Comparison of ENCODE assay signal across 8 cellular contexts in genomic region chr4:44448548-44449443, GRCh38. TPM values are rescaled to one million over a fixed set of nuclear protein-coding genes. Genes with fewer than 3 reads are reported as not detected.
A peak's percentile ranks its signal among the peaks of the same experiment; 100 is the strongest.
DNase-seq lines count a peak whose midpoint lies in the region; ATAC-seq, FAIRE-seq and TF ChIP-seq lines count a peak whose summit lies in the region.

Gene KCTD8 (minus strand): TSS chr4:44448809.

- H2AK5ac ChIP-seq in H1 (ENCODE audit: low read depth, low read length) = no peak within 1 kb of the TSS

- no peak within 1 kb of the TSS for H4K91ac ChIP-seq in H1 (replicated peaks; ENCODE audit: insufficient read length, low read length)

- H4K20me1 ChIP-seq in H1 (replicated peaks in 1 of 2; ENCODE audit: control insufficient read depth in 1 of 2, insufficient read depth in 2 of 2, low read length in 2 of 2) = peaks cover 2% of the 10 kb centered on the region in 2 experiments

- TF ChIP-seq RAD21 in H1 (IDR thresholded peaks at IDR 0.05 in 1 of 2, conservative IDR thresholded peaks at IDR 0.05 in 1 of 2; ENCODE audit: low read depth in 2 of 2, low read length in 2 of 2) = peak; percentile 60 to 67

- H3K79me1 ChIP-seq in H1 (ENCODE audit: low read depth, low read length) = no peaks in the 10 kb centered on the region

- H3K4ac ChIP-seq in H1 (replicated peaks; ENCODE audit: insufficient read length, low read depth, low read length) = no peak within 1 kb of the TSS

- peak in 1 of 2 experiments; percentile 60; a peak in 1 of 3 replicates for TF ChIP-seq EP300 in H1 (IDR thresholded peaks at IDR 0.05; ENCODE audit: borderline replicate concordance in 1 of 2, low read depth in 2 of 2, low read length in 2 of 2)

- H3K18ac ChIP-seq in H1 (ENCODE audit: extremely low read depth, low read length) = peak within 1 kb of the TSS; percentile 86

- CTCF ChIA-PET in H1 (lab: Charles Lee; ENCODE audit: partially characterized antibody) = interaction anchor here (0.6 to 2.5 kb wide), 13 partner anchors 13 to 1937 kb away, joined by 3 to 17 read pairs (median 3); partner anchors contain the start of gene GUF1

- peak within 1 kb of the TSS; percentile 87 to 90 for H3K4me2 ChIP-seq in H1 (ENCODE audit: insufficient read depth in 1 of 2, low read depth in 2 of 2, low read length in 2 of 2)

- no peak within 1 kb of the TSS for H3K14ac ChIP-seq in H1 (ENCODE audit: insufficient read length)

- H2BK120ac ChIP-seq in H1 (replicated peaks; ENCODE audit: low read depth, low read length) = no peak within 1 kb of the TSS

- H4K8ac ChIP-seq in H1 (ENCODE audit: extremely low read depth, insufficient read depth, low read length) = peak within 1 kb of the TSS; percentile 84

- no peak for FAIRE-seq in H1 (lab: Jason Lieb, UNC)

- H3K9ac ChIP-seq in H1 (replicated peaks in 1 of 4; ENCODE audit: extremely low read depth in 1 of 4, low read depth in 3 of 4, low read length in 3 of 4) = peak within 1 kb of the TSS; percentile 34 to 68 (median 52); a peak in 6 of 7 replicates

- H2AFZ ChIP-seq in H1 (ENCODE audit: low read length) = peak within 1 kb of the TSS; percentile 84

- TF ChIP-seq CTCF in H1 (IDR thresholded peaks at IDR 0.05; ENCODE audit: control extremely low read depth in 1 of 3, insufficient read depth in 1 of 3, low read depth in 1 of 3, low read length in 3 of 3) (peak; percentile 52 to 80 (median 75)), lung (IDR thresholded peaks at IDR 0.05; ENCODE audit: control extremely low read depth, extremely low read depth) (no peak)

- H3K4me1 ChIP-seq in H1 (replicated peaks in 1 of 4; ENCODE audit: control insufficient read depth in 3 of 4, insufficient read depth in 4 of 4, low read length in 3 of 4) = no peaks in the 10 kb centered on the region; a peak in 1 of 7 replicates
- peaks cover 0 to 12% of the 10 kb centered on the region in 2 donors for H3K4me1 ChIP-seq in lung (ENCODE audit: control insufficient read depth in 2 of 2, insufficient read depth in 2 of 2, low read length in 2 of 2)

- TF ChIP-seq POLR2A in H1 (IDR thresholded peaks at IDR 0.05; ENCODE audit: control extremely low read depth in 1 of 2, low read depth in 2 of 2, low read length in 2 of 2) = peak; percentile 18 to 87

- H4K5ac ChIP-seq in H1 (ENCODE audit: insufficient read length, low read depth, low read length) = no peak within 1 kb of the TSS

- H2BK20ac ChIP-seq in H1 (ENCODE audit: low read length) = no peak within 1 kb of the TSS

- H3K27ac ChIP-seq in H1 (ENCODE audit: low read depth, low read length) = peak within 1 kb of the TSS; percentile 27; the same call in 1 of the 2 replicates
- H3K27ac ChIP-seq in lung (ENCODE audit: low read depth in 1 of 2, low read length in 1 of 2) = no peak within 1 kb of the TSS

- H3K23me2 ChIP-seq in H1 (ENCODE audit: low read depth, low read length) = peaks cover 26% of the 10 kb centered on the region; the same call in 1 of the 2 replicates

- H3K4me3 ChIP-seq in H1 (ENCODE audit: extremely low read depth in 1 of 4, insufficient read depth in 2 of 4, low read depth in 3 of 4, low read length in 4 of 4) = peak within 1 kb of the TSS; percentile 65 to 72 (median 68)
- peak within 1 kb of the TSS; percentile 37 for H3K4me3 ChIP-seq in lung

- WGBS in H1 (ENCODE audit: extremely low coverage in 1 of 2, insufficient coverage in 1 of 2, insufficient read length in 1 of 2, insufficient replicate concordance in 2 of 2, low coverage in 1 of 2, low lambda C conversion rate in 2 of 2, missing lambda C conversion rate in 1 of 2), 2 experiments = 2% methylated on average over 50 of the region's 71 CpGs; no CpG with 5 or more reads in 1 of the 2 experiments
- 1% methylated on average over 66 to 71 of the region's 71 CpGs for WGBS in lung, 2 donors

- peaks cover 0 to 17% of the 10 kb centered on the region in 2 experiments; a peak in 2 of 4 replicates for H3K79me2 ChIP-seq in H1 (ENCODE audit: control insufficient read depth in 1 of 2, insufficient read depth in 2 of 2, low read length in 2 of 2)

- H2BK15ac ChIP-seq in H1 (ENCODE audit: low read length) = peak within 1 kb of the TSS; percentile 95; the same call in 1 of the 2 replicates

- H3K9me3 ChIP-seq in H1 (ENCODE audit: insufficient read depth in 2 of 2, low read depth in 1 of 2, low read length in 1 of 2) (no peaks in the 10 kb centered on the region), lung (ENCODE audit: control insufficient read depth in 2 of 2, insufficient read depth in 1 of 2, low read length in 1 of 2) (peaks cover 0 to 2% of the 10 kb centered on the region in 2 donors)

- H2BK5ac ChIP-seq in H1 (ENCODE audit: low read depth, low read length) = no peak within 1 kb of the TSS

- H3K23ac ChIP-seq in H1 (ENCODE audit: insufficient read length) = no peak within 1 kb of the TSS

- POLR2A ChIA-PET in H1 (lab: Charles Lee; ENCODE audit: partially characterized antibody) = interaction anchor here (0.8 to 1.4 kb wide), 9 partner anchors 11 to 881 kb away, joined by 3 to 5 read pairs (median 3); no protein-coding TSS in a partner anchor

- no peak within 1 kb of the TSS for H3K56ac ChIP-seq in H1 (replicated peaks; ENCODE audit: insufficient read length, low read depth, low read length)

- peaks cover 0 to 18% (median 9%) of the 10 kb centered on the region in 4 experiments; a peak in 5 of 7 replicates for H3K27me3 ChIP-seq in H1 (replicated peaks in 1 of 4; ENCODE audit: control insufficient read depth in 3 of 4, extremely low read depth in 1 of 4, insufficient read depth in 3 of 4, low read length in 3 of 4)
- no peaks in the 10 kb centered on the region for H3K27me3 ChIP-seq in lung (ENCODE audit: control insufficient read depth, insufficient read depth)

- DNase-seq in AG08395 (ENCODE audit: low spot score) (peak; percentile 58), NCI-H2171 treated with DMSO at 0.1 percent for 48 hours (lab: John Stamatoyannopoulos, UW) (peak; percentile 83), H1 (ENCODE audit: low read depth in 1 of 2, low spot score in 2 of 2) (peak; percentile 90 to 95), lung (ENCODE audit: low spot score) (peak; percentile 71)
- peak; percentile 26 to 51 for DNase-seq in activated CD4-positive, alpha-beta T cell treated with anti-CD3 and anti-CD28 coated beads, Interleukin-2, amount 50 U/mL, for 24 hours (ENCODE audit: low read depth in 1 of 2, low spot score in 1 of 2)
- peak in 2 of 3 experiments; percentile 51 to 70 for DNase-seq in stimulated activated CD4-positive, alpha-beta T cell treated with anti-CD3 and anti-CD28 coated beads, TNF-alpha, amount 100 ng/mL, for 24 hours (ENCODE audit: low read depth in 3 of 3)

- ATAC-seq in GM18868 (IDR thresholded peaks at IDR 0.05; ENCODE audit: unreplicated experiment) (peak; percentile 97), HG03097 (IDR thresholded peaks at IDR 0.05; ENCODE audit: low FRiP score, unreplicated experiment) (peak; percentile 98), lung (ENCODE audit: insufficient read depth, low FRiP score) (peak; percentile 85)

- H3K36me3 ChIP-seq in H1 (ENCODE audit: control insufficient read depth in 2 of 4, insufficient read depth in 4 of 4, low read length in 3 of 4) (no peaks in the 10 kb centered on the region), lung (ENCODE audit: control insufficient read depth in 2 of 2, insufficient read depth in 2 of 2, low read length in 2 of 2) (no peaks in the 10 kb centered on the region)

- peak within 1 kb of the TSS; percentile 78; the same call in 1 of the 2 replicates for H2BK12ac ChIP-seq in H1 (ENCODE audit: low read depth, low read length)

TF ChIP-seq in H1, 55 proteins besides CTCF, POLR2A, EP300 and RAD21 (continues in another document):
- TF ChIP-seq CBX5 (IDR thresholded peaks at IDR 0.05; ENCODE audit: low read depth, low read length) (no peak), CTBP2 (IDR thresholded peaks at IDR 0.05; ENCODE audit: borderline replicate concordance, insufficient read depth, insufficient read length, low read length) (no peak), BRCA1 (IDR thresholded peaks at IDR 0.05; ENCODE audit: low read depth, low read length) (no peak), POLR2AphosphoS5 (IDR thresholded peaks at IDR 0.05; ENCODE audit: low read depth, low read length) (no peak), NANOG (IDR thresholded peaks at IDR 0.05; ENCODE audit: insufficient read depth, low read depth, low read length, poor library complexity, severe bottlenecking) (no peak), JUND (IDR thresholded peaks at IDR 0.05; ENCODE audit: low read length) (peak; percentile 14; the same call in 1 of the 2 replicates), TAF7 (optimal IDR thresholded peaks at IDR 0.05; ENCODE audit: borderline replicate concordance, low read depth, low read length) (peak; percentile 6), EZH2 (IDR thresholded peaks at IDR 0.05; ENCODE audit: low read depth, low read length, severe bottlenecking) (peak; percentile 1), KDM4A (IDR thresholded peaks at IDR 0.05; ENCODE audit: low read depth, low read length, severe bottlenecking) (peak; percentile 64), PHF8 (conservative IDR thresholded peaks at IDR 0.05; ENCODE audit: low read depth, low read length) (peak; percentile 49; the same call in 1 of the 2 replicates), BACH1 (IDR thresholded peaks at IDR 0.05; ENCODE audit: low read length) (no peak), POU5F1 (IDR thresholded peaks at IDR 0.05; ENCODE audit: low read depth, low read length) (no peak), JUN (IDR thresholded peaks at IDR 0.05; ENCODE audit: low read depth, low read length) (no peak), SIN3A (conservative IDR thresholded peaks at IDR 0.05 in 1 of 2, IDR thresholded peaks at IDR 0.05 in 1 of 2; ENCODE audit: low read depth in 1 of 2, low read length in 2 of 2) (peak; percentile 86 to 88; a peak in 3 of 4 replicates), CBX8 (IDR thresholded peaks at IDR 0.05; ENCODE audit: borderline replicate concordance, low read depth, low read length) (no peak)
- TF ChIP-seq, protein P1, sequence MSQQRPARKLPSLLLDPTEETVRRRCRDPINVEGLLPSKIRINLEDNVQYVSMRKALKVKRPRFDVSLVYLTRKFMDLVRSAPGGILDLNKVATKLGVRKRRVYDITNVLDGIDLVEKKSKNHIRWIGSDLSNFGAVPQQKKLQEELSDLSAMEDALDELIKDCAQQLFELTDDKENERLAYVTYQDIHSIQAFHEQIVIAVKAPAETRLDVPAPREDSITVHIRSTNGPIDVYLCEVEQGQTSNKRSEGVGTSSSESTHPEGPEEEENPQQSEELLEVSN (IDR thresholded peaks at IDR 0.05) = peak; percentile 80; the same call in 1 of the 2 replicates

RNA-seq across cellular contexts. Expression of gene KCTD8, which starts in this region (rescaled TPM):
- total RNA-seq in H1 (2021; fragmentation: NEBNext Ultra II Directional; extraction: Animal tissue kit (Norgen Biotek cat#: 25700)) = 3.5 and 3.7 TPM in 2 replicates
- polyA plus RNA-seq in H1 (2011; rRNA removed) (2.7 and 2.9 TPM in 2 replicates), lung (under 1 TPM; 0.02 to 0.14 TPM)
- polyA plus RNA-seq in H1 (2011; cell fraction: cytosol; rRNA removed) = 1.7 TPM
- 3.4 TPM for polyA plus RNA-seq in H1 (2011; cell fraction: nucleus; rRNA removed)
- polyA plus RNA-seq in H1 (2012, experiment 1 of 2) = 1.6 to 2.2 TPM (median 2.1 TPM) in 4 replicates
- polyA plus RNA-seq in H1 (2012, experiment 2 of 2) = 0.83 TPM
- polyA plus RNA-seq in H1 (2013, experiment 1 of 2) = 2.4 TPM
- 1.9 TPM for polyA plus RNA-seq in H1 (2013, experiment 2 of 2)
- 2.0 and 3.0 TPM in 2 replicates for polyA minus RNA-seq in H1 (2011; rRNA and poly(A)+ RNA removed)
- polyA minus RNA-seq in H1 (2011; cell fraction: cytosol; rRNA and poly(A)+ RNA removed) = 4.6 TPM
- 31.8 TPM for polyA minus RNA-seq in H1 (2011; cell fraction: nucleus; rRNA and poly(A)+ RNA removed)
- under 1 TPM; 0.06 to 0.17 TPM for total RNA-seq in lung

Comparison
In these comparisons a context has a peak if more than half of its experiments do, and no peak if none do; other contexts are left out.
1. Peak in DNase-seq, ATAC-seq and H3K4me3 ChIP-seq in lung; RNA of the gene not detected or under 1 TPM.
2. DNase-seq: peak in every context shown above with its lines; median percentile 92 in H1; 83 in NCI-H2171 treated with DMSO at 0.1 percent for 48 hours; 71 in lung; 60 in stimulated activated CD4-positive, alpha-beta T cell treated with anti-CD3 and anti-CD28 coated beads, TNF-alpha, amount 100 ng/mL, for 24 hours; 58 in AG08395; 38 in activated CD4-positive, alpha-beta T cell treated with anti-CD3 and anti-CD28 coated beads, Interleukin-2, amount 50 U/mL, for 24 hours.